20 cellular contexts compared by ENCODE assay signal in the genomic region with DNA sequence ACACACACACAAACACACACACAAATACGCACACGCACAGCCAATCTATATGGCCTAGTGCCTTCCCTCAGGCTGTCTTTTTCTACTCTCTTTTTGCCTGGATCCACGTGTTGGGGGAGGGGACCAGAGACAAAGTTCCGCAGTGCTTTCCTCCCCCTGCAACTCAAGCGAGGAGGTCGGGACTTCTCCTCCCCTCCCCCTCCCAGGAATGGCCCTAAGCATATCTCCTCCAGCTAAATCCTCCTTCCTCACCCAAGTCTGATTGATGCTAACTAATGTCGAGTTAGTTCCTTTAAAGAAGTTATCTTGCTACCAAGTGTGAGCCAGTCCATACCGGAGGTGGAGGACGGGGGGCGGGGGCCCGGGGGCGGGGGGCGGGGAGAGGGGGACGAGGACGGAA.
"Had no signal": no experiment of that assay in that cellular context is flagged by ENCODE, and none has a peak within 500 bp of the region (broad histone marks: within the 10 kb centered on the region; RNA-seq: fewer than 3 reads in every experiment).

No MANE protein-coding gene starts in this region.

- H2AFZ ChIP-seq: parathyroid adenoma had no signal

- H3K79me2 ChIP-seq: parathyroid adenoma had no signal

- H3K9me3 ChIP-seq: neutrophil, tibial artery, vagina had no signal

- H3K4me3 ChIP-seq: tibial artery, vagina had no signal

- H3K36me3 ChIP-seq: brain microvascular endothelial cell, neutrophil, tibial artery, vagina had no signal

- H3K9ac ChIP-seq: parathyroid adenoma had no signal

- H3K27ac Mint-ChIP-seq: activated CD4-positive, alpha-beta memory T cell treated with anti-CD3 and anti-CD28 coated beads, Interleukin-2, amount 10 ng/mL, durations not matched to agents 7 days and 5 days; activated naive CD4-positive, alpha-beta T cell treated with anti-CD3 and anti-CD28 coated beads, Interleukin-2, amount 50 U/mL, for 72 hours; activated T-cell treated with anti-CD3 and anti-CD28 coated beads, Interleukin-2, amount 50 U/mL, for 24 hours; stimulated activated naive B cell treated with anti-CD40 and anti-IgM and Interleukin-4, amounts not matched to agents 10 μg/mL and 1 μg/mL and 100 μg/mL, for 72 hours had no signal

- H3K27ac ChIP-seq: brain microvascular endothelial cell, foreskin keratinocyte, neutrophil, parathyroid adenoma, tibial artery, vagina had no signal

- DNase-seq: activated CD4-positive, alpha-beta memory T cell treated with anti-CD3 and anti-CD28 coated beads, Interleukin-2, amount 10 ng/mL, durations not matched to agents 7 days and 5 days; activated CD4-positive, alpha-beta T cell treated with anti-CD3 and anti-CD28 coated beads for 4 hours; activated effector memory CD4-positive, alpha-beta T cell treated with Interleukin-2 at 50 U/mL for 16 hours; activated T-cell treated with anti-CD3 and anti-CD28 coated beads, Interleukin-2, amount 50 U/mL, for 24 hours; amygdala; brain microvascular endothelial cell; cortex of kidney; effector CD8-positive, alpha-beta T cell; foreskin keratinocyte; kidney glomerular epithelial cell; midbrain; stimulated activated CD4-positive, alpha-beta T cell treated with anti-CD3 and anti-CD28 coated beads, Interleukin-15, amount 100 ng/mL, for 24 hours; stimulated activated CD4-positive, alpha-beta T cell treated with anti-CD3 and anti-CD28 coated beads, Interleukin-4, amount 100 ng/mL, for 1 hour; stimulated activated naive B cell treated with anti-CD40 and anti-IgM and Interleukin-4, amounts not matched to agents 10 μg/mL and 1 μg/mL and 100 μg/mL, for 72 hours; T-helper 2 cell; tibial artery had no signal

- H3K4me1 ChIP-seq: foreskin keratinocyte, parathyroid adenoma had no signal

- H3K36me3 Mint-ChIP-seq: stimulated activated naive B cell treated with anti-CD40 and anti-IgM and Interleukin-4, amounts not matched to agents 10 μg/mL and 1 μg/mL and 100 μg/mL, for 72 hours had no signal

- H3K4me3 Mint-ChIP-seq: activated CD4-positive, alpha-beta memory T cell treated with anti-CD3 and anti-CD28 coated beads, Interleukin-2, amount 10 ng/mL, durations not matched to agents 7 days and 5 days; activated T-cell treated with anti-CD3 and anti-CD28 coated beads, Interleukin-2, amount 50 U/mL, for 24 hours; stimulated activated naive B cell treated with anti-CD40 and anti-IgM and Interleukin-4, amounts not matched to agents 10 μg/mL and 1 μg/mL and 100 μg/mL, for 72 hours had no signal

- H3K9me3 Mint-ChIP-seq: activated CD4-positive, alpha-beta memory T cell treated with anti-CD3 and anti-CD28 coated beads, Interleukin-2, amount 10 ng/mL, durations not matched to agents 7 days and 5 days; activated naive CD4-positive, alpha-beta T cell treated with anti-CD3 and anti-CD28 coated beads, Interleukin-2, amount 50 U/mL, for 72 hours; activated T-cell treated with anti-CD3 and anti-CD28 coated beads, Interleukin-2, amount 50 U/mL, for 24 hours; stimulated activated naive B cell treated with anti-CD40 and anti-IgM and Interleukin-4, amounts not matched to agents 10 μg/mL and 1 μg/mL and 100 μg/mL, for 72 hours had no signal
